Comparison of ENCODE assay signal across 18 cellular contexts in genomic region chr5:96048763-96049162, GRCh38.
DNase-seq lines count a peak whose midpoint lies in the region; ATAC-seq, FAIRE-seq and TF ChIP-seq lines count a peak whose summit lies in the region.
"Had no signal": no experiment of that assay in that cellular context is flagged by ENCODE, and none has a peak within 500 bp of the region (broad histone marks: within the 10 kb centered on the region; RNA-seq: fewer than 3 reads in every experiment).

No MANE protein-coding gene starts in this region.

- 37 to 42% methylated on average over 6 of the region's 6 CpGs for WGBS in pancreas, 2 donors

- H3K4me3 ChIP-seq in pancreas, result no peak overlapping the region
- H3K4me3 ChIP-seq: colonic mucosa, SK-N-MC, spleen, testis had no signal

- no peak for ATAC-seq in foreskin keratinocyte
- peak; percentile 73 to 91 (median 78) for ATAC-seq in pancreas
- ATAC-seq in GM19351 (IDR thresholded peaks at IDR 0.05; ENCODE audit: unreplicated experiment), result no peak
- ATAC-seq in activated CD8-positive, alpha-beta memory T cell treated with anti-CD3 and anti-CD28 coated beads, Interleukin-2, amount 10 ng/mL, durations not matched to agents 7 days and 5 days, result no peak
- ATAC-seq: activated CD4-positive, alpha-beta T cell treated with anti-CD3 and anti-CD28 coated beads for 36 hours; natural killer cell treated with Interleukin-12 subunit alpha and Interleukin-12 subunit beta and Interleukin-15 and Interleukin-18, amount 100 ng/mL, for 72 hours had no signal

- POLR2A ChIA-PET in HEK293T (lab: Yijun Ruan, JAX), result no interaction called here

- no peak for FAIRE-seq in pancreas (lab: Jason Lieb, UNC)
- FAIRE-seq: GM18507 had no signal

- no peaks in the 10 kb centered on the region for H3K9me3 ChIP-seq in pancreas
- H3K9me3 ChIP-seq: colonic mucosa, spleen, testis had no signal

- H3K36me3 ChIP-seq in pancreas, result no peaks in the 10 kb centered on the region
- H3K36me3 ChIP-seq: colonic mucosa, spleen had no signal

- H3K9me3 Mint-ChIP-seq in activated CD8-positive, alpha-beta memory T cell treated with anti-CD3 and anti-CD28 coated beads, Interleukin-2, amount 10 ng/mL, durations not matched to agents 7 days and 5 days (ENCODE audit: low read depth), result no peaks in the 10 kb centered on the region
- H3K9me3 Mint-ChIP-seq: natural killer cell treated with Interleukin-12 subunit alpha and Interleukin-12 subunit beta and Interleukin-15 and Interleukin-18, amount 100 ng/mL, for 72 hours had no signal

- peaks cover 20% of the 10 kb centered on the region for H3K4me1 ChIP-seq in foreskin keratinocyte
- peaks cover 0 to 25% (median 14%) of the 10 kb centered on the region in 3 donors for H3K4me1 ChIP-seq in pancreas
- H3K4me1 ChIP-seq: colonic mucosa, testis had no signal

- no peaks in the 10 kb centered on the region for H3K36me3 Mint-ChIP-seq in activated CD8-positive, alpha-beta memory T cell treated with anti-CD3 and anti-CD28 coated beads, Interleukin-2, amount 10 ng/mL, durations not matched to agents 7 days and 5 days
- H3K36me3 Mint-ChIP-seq: natural killer cell treated with Interleukin-12 subunit alpha and Interleukin-12 subunit beta and Interleukin-15 and Interleukin-18, amount 100 ng/mL, for 72 hours had no signal

- no peak overlapping the region for H3K4me3 Mint-ChIP-seq in activated CD8-positive, alpha-beta memory T cell treated with anti-CD3 and anti-CD28 coated beads, Interleukin-2, amount 10 ng/mL, durations not matched to agents 7 days and 5 days
- H3K4me3 Mint-ChIP-seq: activated CD4-positive, alpha-beta T cell treated with anti-CD3 and anti-CD28 coated beads for 36 hours; natural killer cell treated with Interleukin-12 subunit alpha and Interleukin-12 subunit beta and Interleukin-15 and Interleukin-18, amount 100 ng/mL, for 72 hours had no signal

- H3K4me1 Mint-ChIP-seq in activated CD8-positive, alpha-beta memory T cell treated with anti-CD3 and anti-CD28 coated beads, Interleukin-2, amount 10 ng/mL, durations not matched to agents 7 days and 5 days, result no peaks in the 10 kb centered on the region

- H3K27me3 ChIP-seq in foreskin keratinocyte (no peaks in the 10 kb centered on the region), pancreas (no peaks in the 10 kb centered on the region)
- H3K27me3 ChIP-seq: colonic mucosa, spleen, testis had no signal

- H3K27ac ChIP-seq in foreskin keratinocyte, result peak overlapping the region; percentile 11
- no peak overlapping the region for H3K27ac ChIP-seq in pancreas
- H3K27ac ChIP-seq: C4-2B, colonic mucosa, SK-N-MC, spleen, testis had no signal

- DNase-seq in HEK293T (ENCODE audit: extremely low spot score) (peak; percentile 12), RKO (ENCODE audit: low spot score) (peak; percentile 74), foreskin keratinocyte (no peak), pancreas (peak; percentile 23 to 56 (median 31)), islet precursor cell (no peak)
- no peak for DNase-seq in activated CD8-positive, alpha-beta memory T cell treated with anti-CD3 and anti-CD28 coated beads, Interleukin-2, amount 10 ng/mL, durations not matched to agents 7 days and 5 days
- DNase-seq: activated CD4-positive, alpha-beta T cell treated with anti-CD3 and anti-CD28 coated beads for 36 hours; colonic mucosa; DMS53; NCI-H1417 treated with DMSO at 0.1 percent for 48 hours; spleen; testis had no signal

- CTCF ChIA-PET in HEK293T (lab: Yijun Ruan, JAX), result no interaction called here
- CTCF ChIA-PET in activated CD8-positive, alpha-beta memory T cell treated with anti-CD3 and anti-CD28 coated beads, Interleukin-2, amount 10 ng/mL, durations not matched to agents 7 days and 5 days (lab: Charles Lee), result no interaction called here

- H3K27ac Mint-ChIP-seq in activated CD8-positive, alpha-beta memory T cell treated with anti-CD3 and anti-CD28 coated beads, Interleukin-2, amount 10 ng/mL, durations not matched to agents 7 days and 5 days, result no peak overlapping the region
- H3K27ac Mint-ChIP-seq: activated CD4-positive, alpha-beta T cell treated with anti-CD3 and anti-CD28 coated beads for 36 hours; natural killer cell treated with Interleukin-12 subunit alpha and Interleukin-12 subunit beta and Interleukin-15 and Interleukin-18, amount 100 ng/mL, for 72 hours; progenitor cell of endocrine pancreas had no signal

- H3K27me3 Mint-ChIP-seq in activated CD8-positive, alpha-beta memory T cell treated with anti-CD3 and anti-CD28 coated beads, Interleukin-2, amount 10 ng/mL, durations not matched to agents 7 days and 5 days, result no peaks in the 10 kb centered on the region
- H3K27me3 Mint-ChIP-seq: progenitor cell of endocrine pancreas had no signal

- intact Hi-C loops in pancreas (cut with DNase I), result no loop called here

- TF ChIP-seq CTCF in foreskin keratinocyte (conservative IDR thresholded peaks at IDR 0.05) (no peak), pancreas (IDR thresholded peaks at IDR 0.05) (no peak)

TF ChIP-seq in HEK293T, 16 proteins besides CTCF, POLR2A, EP300 and RAD21:
- no peak for TF ChIP-seq ZNF384 (IDR thresholded peaks at IDR 0.05)
- TF ChIP-seq TARDBP (IDR thresholded peaks at IDR 0.05), result no peak
- TF ChIP-seq FOXK2 (IDR thresholded peaks at IDR 0.05), result no peak
- no peak for TF ChIP-seq ELF4 (IDR thresholded peaks at IDR 0.05)
- no peak for TF ChIP-seq L3MBTL2 (conservative IDR thresholded peaks at IDR 0.05)
- TF ChIP-seq LEF1 (IDR thresholded peaks at IDR 0.05; ENCODE audit: borderline replicate concordance), result no peak
- no peak for TF ChIP-seq FOXA1 (IDR thresholded peaks at IDR 0.05)
- TF ChIP-seq FOXM1 (IDR thresholded peaks at IDR 0.05; ENCODE audit: borderline replicate concordance), result no peak
- TF ChIP-seq HDGF (IDR thresholded peaks at IDR 0.05; ENCODE audit: borderline replicate concordance), result no peak
- no peak for TF ChIP-seq BHLHE40 (IDR thresholded peaks at IDR 0.05; ENCODE audit: borderline replicate concordance)
TF ChIP-seq in HEK293T: peak in this region for 0.

Comparison
In these comparisons a context has a peak if more than half of its experiments do, and no peak if none do; other contexts are left out.
1. DNase-seq: peak in HEK293T (single experiment), RKO (single experiment) and pancreas (6 of 6); none in foreskin keratinocyte (0 of 2), activated CD8-positive, alpha-beta memory T cell treated with anti-CD3 and anti-CD28 coated beads, Interleukin-2, amount 10 ng/mL, durations not matched to agents 7 days and 5 days (single experiment) and islet precursor cell (single experiment).
2. ATAC-seq: peak in pancreas (4 of 4); none in foreskin keratinocyte (single experiment), GM19351 (single experiment) and activated CD8-positive, alpha-beta memory T cell treated with anti-CD3 and anti-CD28 coated beads, Interleukin-2, amount 10 ng/mL, durations not matched to agents 7 days and 5 days (single experiment).